ENCODE assay signal across 8 cellular contexts in genomic region chr11:76721755-76722677, GRCh38. TPM values are rescaled to one million over a fixed set of nuclear protein-coding genes. Genes with fewer than 3 reads are reported as not detected.
DNase-seq lines count a peak whose midpoint lies in the region; ATAC-seq and TF ChIP-seq lines count a peak whose summit lies in the region.

No MANE protein-coding gene starts in this region.

- H3K9me3 ChIP-seq in sigmoid colon: no peaks in the 10 kb centered on the region

- peaks cover 0 to 9% (median 0%) of the 10 kb centered on the region in 3 donors for H3K27me3 ChIP-seq in sigmoid colon

- TF ChIP-seq POLR2A in sigmoid colon (IDR thresholded peaks at IDR 0.05): no peak

- DNase-seq in NCI-H2029 treated with DMSO at 0.1 percent for 48 hours (lab: John Stamatoyannopoulos, UW): peak; percentile 46
- peak; percentile 83 for DNase-seq in UCSD-AML1 (lab: John Stamatoyannopoulos, UW; ENCODE audit: unreplicated experiment)
- peak; percentile 78 for DNase-seq in astrocyte of the spinal cord (ENCODE audit: low read depth, low spot score)
- peak in 50 of 51 donors; percentile 8 to 88 (median 64) for DNase-seq in hypothalamus (lab: John Stamatoyannopoulos, UW)
- DNase-seq in sigmoid colon: peak; percentile 90
- no peak for DNase-seq in NK-92 (lab: John Stamatoyannopoulos, UW; ENCODE audit: unreplicated experiment)

- no peak overlapping the region for H3K4me3 ChIP-seq in astrocyte of the spinal cord (ENCODE audit: low read depth, low read length)
- no peak overlapping the region for H3K4me3 ChIP-seq in sigmoid colon

- TF ChIP-seq CTCF in C4-2B (conservative IDR thresholded peaks at IDR 0.05) (peak; percentile 96), astrocyte of the spinal cord (IDR thresholded peaks at IDR 0.05; ENCODE audit: low read depth, low read length) (peak; percentile 98), sigmoid colon (IDR thresholded peaks at IDR 0.05) (peak; percentile 50 to 91 (median 63))

- peak; percentile 71 for ATAC-seq in GM21526 (IDR thresholded peaks at IDR 0.05; ENCODE audit: low FRiP score, unreplicated experiment)

- in situ Hi-C loops in astrocyte of the spinal cord (cut with HindIII; ENCODE audit: low sequenced_read_pairs): no loop called here

- H3K27ac ChIP-seq in C4-2B (no peak overlapping the region), sigmoid colon (no peak overlapping the region)

- WGBS in sigmoid colon, 2 donors: 13 to 19% methylated on average over 25 of the region's 25 CpGs

- H3K4me1 ChIP-seq in sigmoid colon: peaks cover 0 to 9% (median 7%) of the 10 kb centered on the region in 4 donors

- no peak for TF ChIP-seq EP300 in sigmoid colon (IDR thresholded peaks at IDR 0.05)

- H3K36me3 ChIP-seq in sigmoid colon: no peaks in the 10 kb centered on the region

- intact Hi-C loops in sigmoid colon (cut with DNase I): no loop called here

RNA-seq across cellular contexts. Expression of gene LRRC32, which starts 51.5 kb away (rescaled TPM):
- total RNA-seq in sigmoid colon: 10 to 100 TPM in 3 of 4 donors, 1 to 10 TPM in 1; 6.4 to 30.7 (median 16.2) TPM
- 10 to 100 TPM in 1 of 3 donors, 1 to 10 TPM in 1, under 1 TPM in 1; 0.69 to 18.3 (median 1.8) TPM for polyA plus RNA-seq in sigmoid colon
